ENCODE assay signal across 9 cellular contexts in the genomic region with DNA sequence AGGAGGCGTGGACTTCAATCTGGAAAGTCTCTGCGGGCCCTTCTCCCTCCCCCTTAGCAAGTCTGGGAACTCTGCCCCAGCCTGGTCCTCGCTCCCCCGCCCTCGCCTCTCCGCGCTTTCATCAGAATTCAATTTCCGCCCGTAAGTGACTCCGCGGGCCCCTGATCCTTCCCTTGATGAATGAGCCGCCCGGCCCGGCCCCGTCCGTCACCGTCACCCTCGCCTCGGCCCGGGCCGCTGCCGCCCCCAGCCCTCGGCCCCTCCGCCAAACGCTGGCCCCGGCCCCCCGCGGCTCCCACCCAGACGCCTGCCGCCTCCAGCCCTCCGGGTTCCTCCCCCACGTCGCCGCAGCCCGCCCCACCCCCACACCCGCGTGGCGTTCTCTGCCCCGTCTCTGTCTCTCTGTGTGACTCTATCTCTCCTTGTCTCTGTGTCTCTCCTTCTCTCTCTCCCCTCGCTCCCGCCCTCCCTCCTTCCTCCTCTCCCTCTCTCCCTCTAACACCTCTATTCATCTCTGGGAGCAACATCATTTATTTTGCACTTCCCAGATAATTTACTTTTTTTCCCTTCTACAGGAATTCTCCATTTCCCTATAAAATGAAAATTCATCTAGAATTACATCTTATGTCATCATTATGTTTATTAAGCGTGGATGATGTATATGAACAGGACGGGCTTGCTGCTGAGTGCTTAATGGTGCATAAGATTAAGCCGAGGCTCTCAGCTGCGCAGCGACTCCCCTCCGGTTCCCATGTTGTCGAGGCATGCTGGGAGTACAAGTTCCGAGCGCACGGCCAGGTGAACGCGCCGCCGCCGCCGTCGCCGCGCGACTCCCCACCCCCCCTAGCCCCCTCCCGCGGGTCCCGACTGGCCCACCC.
DNase-seq lines count a peak whose midpoint lies in the region; ATAC-seq, FAIRE-seq and TF ChIP-seq lines count a peak whose summit lies in the region.
"Had no signal": no experiment of that assay in that cellular context is flagged by ENCODE, and none has a peak within 500 bp of the region (broad histone marks: within the 10 kb centered on the region; RNA-seq: fewer than 3 reads in every experiment).

No MANE protein-coding gene starts in this region.

- DNase-seq in GM23248 = peak; percentile 44
- peak; percentile 81 for DNase-seq in SK-N-SH
- DNase-seq in ecto neural progenitor cell (ENCODE audit: low spot score) = peak; percentile 77
- DNase-seq in smooth muscle cell (lab: John Stamatoyannopoulos, UW; ENCODE audit: unreplicated experiment) = no peak
- DNase-seq in RCC 7860 (ENCODE audit: low spot score) = no peak
- DNase-seq in midbrain (lab: John Stamatoyannopoulos, UW) = no peak
- DNase-seq in ACHN = no peak
- DNase-seq: heart left ventricle had no signal

- no peaks in the 10 kb centered on the region for H3K4me1 ChIP-seq in GM23248 (ENCODE audit: insufficient read depth)
- peaks cover 0 to 15% of the 10 kb centered on the region in 2 experiments; a peak in 1 of 4 replicates for H3K4me1 ChIP-seq in SK-N-SH (ENCODE audit: control insufficient read depth in 1 of 2, insufficient read depth in 2 of 2, low read depth in 1 of 2, low read length in 1 of 2)
- H3K4me1 ChIP-seq in smooth muscle cell (ENCODE audit: low read depth) = peaks cover 19% of the 10 kb centered on the region

- no peak for TF ChIP-seq EP300 in SK-N-SH (IDR thresholded peaks at IDR 0.05; ENCODE audit: borderline replicate concordance in 1 of 2, low read depth in 1 of 2, low read length in 1 of 2)

- no peak overlapping the region for H3K4me2 ChIP-seq in GM23248 (ENCODE audit: unreplicated experiment)
- peak overlapping the region; percentile 15; the same call in 1 of the 2 replicates for H3K4me2 ChIP-seq in SK-N-SH
- H3K4me2 ChIP-seq in smooth muscle cell = peak overlapping the region; percentile 88

- FAIRE-seq in RCC 7860 (lab: Jason Lieb, UNC) = no peak

- H3K9me3 ChIP-seq in GM23248 (ENCODE audit: low read depth) (no peaks in the 10 kb centered on the region), SK-N-SH (no peaks in the 10 kb centered on the region), smooth muscle cell (replicated peaks; ENCODE audit: low read depth) (no peaks in the 10 kb centered on the region)
- H3K9me3 ChIP-seq: heart left ventricle had no signal

- POLR2A ChIA-PET in SK-N-SH (lab: Yijun Ruan, JAX) = no interaction called here

- TF ChIP-seq CTCF in SK-N-SH (IDR thresholded peaks at IDR 0.05) (no peak), smooth muscle cell (IDR thresholded peaks at IDR 0.05; ENCODE audit: borderline replicate concordance, insufficient read depth, poor library complexity, severe bottlenecking) (no peak)

- ATAC-seq in GM21529 (IDR thresholded peaks at IDR 0.05; ENCODE audit: unreplicated experiment) = no peak

- no peaks in the 10 kb centered on the region for H3K79me2 ChIP-seq in GM23248 (ENCODE audit: insufficient read depth)
- H3K79me2 ChIP-seq in SK-N-SH (ENCODE audit: insufficient read depth) = no peaks in the 10 kb centered on the region
- no peaks in the 10 kb centered on the region for H3K79me2 ChIP-seq in smooth muscle cell (ENCODE audit: low read depth)

- H3K9me2 ChIP-seq in GM23248 (ENCODE audit: insufficient read depth) (no peaks in the 10 kb centered on the region), SK-N-SH (no peaks in the 10 kb centered on the region)

- H3K9ac ChIP-seq in GM23248 (no peak overlapping the region), SK-N-SH (no peak overlapping the region), smooth muscle cell (ENCODE audit: low read depth) (no peak overlapping the region)

- H3F3A ChIP-seq in GM23248 (ENCODE audit: insufficient read depth) (no peaks in the 10 kb centered on the region), SK-N-SH (replicated peaks; ENCODE audit: insufficient read depth) (no peaks in the 10 kb centered on the region), smooth muscle cell (ENCODE audit: low read depth) (peaks cover 6% of the 10 kb centered on the region)

- H3K27me3 ChIP-seq in GM23248 (replicated peaks; ENCODE audit: insufficient read depth) (peaks cover 61% of the 10 kb centered on the region), SK-N-SH (ENCODE audit: insufficient read depth) (peaks cover 70% of the 10 kb centered on the region), smooth muscle cell (ENCODE audit: low read depth) (peaks cover 75% of the 10 kb centered on the region)

- CTCF ChIA-PET in SK-N-SH (lab: Yijun Ruan, JAX) = interaction anchor here (0.6 to 1.2 kb wide), 2 partner anchors 17 to 93 kb away, joined by 3 to 6 read pairs; no protein-coding TSS in a partner anchor

- 5 to 13% methylated on average over 10 to 61 of the region's 64 CpGs for whole genome bisulfite sequencing in GM23248 (ENCODE audit: low coverage in 1 of 2, low lambda C conversion rate in 2 of 2, missing lambda C conversion rate in 2 of 2), 2 experiments
- 7% methylated on average over 42 of the region's 64 CpGs for WGBS in SK-N-SH (ENCODE audit: low lambda C conversion rate)
- 3% methylated on average over 7 of the region's 64 CpGs for WGBS in smooth muscle cell (ENCODE audit: low lambda C conversion rate)

- in situ Hi-C loops in GM23248 (cut with MboI) = no loop called here
- in situ Hi-C loops in ACHN (cut with HindIII; ENCODE audit: low pct_ligation_motif_present, low pct_unique_long_range_greater_than_20kb, low sequenced_read_pairs) = no loop called here

- H4K20me1 ChIP-seq in GM23248 (ENCODE audit: insufficient read depth) = no peaks in the 10 kb centered on the region
- H4K20me1 ChIP-seq in SK-N-SH (ENCODE audit: insufficient read depth) = no peaks in the 10 kb centered on the region
- H4K20me1 ChIP-seq in smooth muscle cell (ENCODE audit: low read depth) = no peaks in the 10 kb centered on the region

- H3K36me3 ChIP-seq in GM23248 (ENCODE audit: low read depth) (no peaks in the 10 kb centered on the region), SK-N-SH (replicated peaks in 1 of 2; ENCODE audit: control insufficient read depth in 1 of 2, insufficient read depth in 2 of 2, low read length in 1 of 2) (no peaks in the 10 kb centered on the region), smooth muscle cell (ENCODE audit: low read depth) (no peaks in the 10 kb centered on the region)
- H3K36me3 ChIP-seq: heart left ventricle had no signal

- no peak overlapping the region for H3K27ac ChIP-seq in GM23248
- peak overlapping the region in 1 of 2 experiments; percentile 58; a peak in 1 of 4 replicates for H3K27ac ChIP-seq in SK-N-SH (ENCODE audit: low read depth in 2 of 2, low read length in 1 of 2)
- no peak overlapping the region for H3K27ac ChIP-seq in smooth muscle cell (ENCODE audit: low read depth)
- H3K27ac ChIP-seq: heart left ventricle had no signal

- no peak for TF ChIP-seq RAD21 in SK-N-SH (IDR thresholded peaks at IDR 0.05; ENCODE audit: low read length)

- H2AFZ ChIP-seq in GM23248 = 0 out of 2 replicates have a peak overlapping the region, but pooled peaks have one; percentile 13
- no peak overlapping the region for H2AFZ ChIP-seq in SK-N-SH (ENCODE audit: low read depth)
- H2AFZ ChIP-seq in smooth muscle cell (ENCODE audit: low read depth) = peak overlapping the region; percentile 83

- H3K4me3 ChIP-seq in GM23248 = no peak overlapping the region
- peak overlapping the region in 1 of 2 experiments; percentile 31; a peak in 1 of 4 replicates for H3K4me3 ChIP-seq in SK-N-SH (ENCODE audit: low read depth in 2 of 2, low read length in 1 of 2)
- H3K4me3 ChIP-seq in smooth muscle cell = peak overlapping the region; percentile 43

TF ChIP-seq in SK-N-SH, 30 proteins besides CTCF, POLR2A, EP300 and RAD21:
- TF ChIP-seq, protein P1, sequence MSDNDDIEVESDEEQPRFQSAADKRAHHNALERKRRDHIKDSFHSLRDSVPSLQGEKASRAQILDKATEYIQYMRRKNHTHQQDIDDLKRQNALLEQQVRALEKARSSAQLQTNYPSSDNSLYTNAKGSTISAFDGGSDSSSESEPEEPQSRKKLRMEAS (IDR thresholded peaks at IDR 0.05; ENCODE audit: low read depth) = no peak
- no peak for TF ChIP-seq GATA2 (CRISPR knock-in tag; IDR thresholded peaks at IDR 0.05)
- TF ChIP-seq TEAD4 (IDR thresholded peaks at IDR 0.05; ENCODE audit: borderline replicate concordance, insufficient read depth) = no peak
- TF ChIP-seq TAF1 (IDR thresholded peaks at IDR 0.05; ENCODE audit: borderline replicate concordance, low read depth, low read length) = no peak
- TF ChIP-seq RFX5 (IDR thresholded peaks at IDR 0.05; ENCODE audit: low read length) = no peak
- no peak for TF ChIP-seq SIN3A (IDR thresholded peaks at IDR 0.05; ENCODE audit: borderline replicate concordance, low read depth, low read length)
- no peak for TF ChIP-seq YY1 (IDR thresholded peaks at IDR 0.05; ENCODE audit: low read depth)

Comparison
In these comparisons a context has a peak if more than half of its experiments do, and no peak if none do; other contexts are left out.
1. DNase-seq: peak in GM23248 (single experiment), SK-N-SH (single experiment) and ecto neural progenitor cell (single experiment); none in smooth muscle cell (single experiment), RCC 7860 (single experiment), midbrain (single experiment) and ACHN (single experiment).